Comparison of ENCODE assay signal across 21 cellular contexts in genomic region chr7:63008366-63008765, GRCh38.
DNase-seq lines count a peak whose midpoint lies in the region; ATAC-seq, FAIRE-seq and TF ChIP-seq lines count a peak whose summit lies in the region.
"Had no signal": no experiment of that assay in that cellular context is flagged by ENCODE, and none has a peak within 500 bp of the region (broad histone marks: within the 10 kb centered on the region; RNA-seq: fewer than 3 reads in every experiment).

No MANE protein-coding gene starts in this region.

- POLR2A ChIA-PET in SK-N-SH (lab: Yijun Ruan, JAX) = no interaction called here

- TF ChIP-seq EP300 in SK-N-SH (IDR thresholded peaks at IDR 0.05; ENCODE audit: borderline replicate concordance in 1 of 2, low read depth in 1 of 2, low read length in 1 of 2) = no peak

- no peak overlapping the region for H3K4me2 ChIP-seq in SK-N-SH
- no peak overlapping the region for H3K4me2 ChIP-seq in Loucy (ENCODE audit: low read depth, low read length, poor library complexity, severe bottlenecking)

- H3F3A ChIP-seq in SK-N-SH (replicated peaks; ENCODE audit: insufficient read depth) (no peaks in the 10 kb centered on the region), Loucy (ENCODE audit: low read depth) (no peaks in the 10 kb centered on the region)

- no peak overlapping the region for H3K9ac ChIP-seq in SK-N-SH
- H3K9ac ChIP-seq in Loucy (ENCODE audit: low read depth, low read length, poor library complexity, severe bottlenecking) = no peak overlapping the region

- no peak overlapping the region for H2AFZ ChIP-seq in SK-N-SH (ENCODE audit: low read depth)
- H2AFZ ChIP-seq in Loucy (ENCODE audit: low read length) = no peak overlapping the region

- H3K9me3 Mint-ChIP-seq in type B pancreatic cell = peaks cover 12% of the 10 kb centered on the region
- H3K9me3 Mint-ChIP-seq: activated naive CD4-positive, alpha-beta T cell treated with anti-CD3 and anti-CD28 coated beads, Interleukin-2, amount 50 U/mL, for 24 hours had no signal

- H3K36me3 Mint-ChIP-seq in type B pancreatic cell = peaks cover 3% of the 10 kb centered on the region
- H3K36me3 Mint-ChIP-seq: activated naive CD4-positive, alpha-beta T cell treated with anti-CD3 and anti-CD28 coated beads, Interleukin-2, amount 50 U/mL, for 24 hours had no signal

- no peak for ATAC-seq in SK-N-SH treated with all-trans-retinoic acid at 6 μM for 48 hours
- ATAC-seq: activated CD4-positive, CD25-positive, alpha-beta regulatory T cell treated with anti-CD3 and anti-CD28 coated beads, Interleukin-2, amount 50 U/mL, for 24 hours; right cardiac atrium had no signal

- TF ChIP-seq RAD21 in SK-N-SH (IDR thresholded peaks at IDR 0.05; ENCODE audit: low read length) = no peak

- H3K4me3 ChIP-seq in SK-N-SH (ENCODE audit: low read depth in 2 of 2, low read length in 1 of 2) (no peak overlapping the region), Loucy (ENCODE audit: low read length, poor library complexity, severe bottlenecking) (no peak overlapping the region), BE2C (ENCODE audit: low read depth, low read length) (no peak overlapping the region)
- H3K4me3 ChIP-seq: ascending aorta, SJSA1 had no signal

- 29% methylated on average over 2 of the region's 2 CpGs for WGBS in SK-N-SH (ENCODE audit: low lambda C conversion rate)

- no peak overlapping the region for H3K27ac Mint-ChIP-seq in type B pancreatic cell
- H3K27ac Mint-ChIP-seq: activated naive CD4-positive, alpha-beta T cell treated with anti-CD3 and anti-CD28 coated beads, Interleukin-2, amount 50 U/mL, for 24 hours; CD4-positive, alpha-beta T cell; naive B cell had no signal

- H4K20me1 ChIP-seq in SK-N-SH (ENCODE audit: insufficient read depth) = no peaks in the 10 kb centered on the region
- no peaks in the 10 kb centered on the region for H4K20me1 ChIP-seq in Loucy (ENCODE audit: insufficient read depth, low read length, poor library complexity, severe bottlenecking)

- H3K27me3 Mint-ChIP-seq in type B pancreatic cell = no peaks in the 10 kb centered on the region
- H3K27me3 Mint-ChIP-seq: activated naive CD4-positive, alpha-beta T cell treated with anti-CD3 and anti-CD28 coated beads, Interleukin-2, amount 50 U/mL, for 24 hours; CD4-positive, alpha-beta T cell; naive B cell had no signal

- H3K36me3 ChIP-seq in SK-N-SH (replicated peaks in 1 of 2; ENCODE audit: control insufficient read depth in 1 of 2, insufficient read depth in 2 of 2, low read length in 1 of 2) (no peaks in the 10 kb centered on the region), Loucy (ENCODE audit: insufficient read depth, low read length) (no peaks in the 10 kb centered on the region), BE2C (no peaks in the 10 kb centered on the region)
- H3K36me3 ChIP-seq: ascending aorta, SJSA1 had no signal

- no peak overlapping the region for H3K27ac ChIP-seq in SK-N-SH (ENCODE audit: low read depth in 2 of 2, low read length in 1 of 2)
- H3K27ac ChIP-seq: ascending aorta, SJSA1 had no signal

- H3K79me2 ChIP-seq in SK-N-SH (ENCODE audit: insufficient read depth) (no peaks in the 10 kb centered on the region), Loucy (ENCODE audit: insufficient read depth, low read length) (no peaks in the 10 kb centered on the region)

- H3K4me1 ChIP-seq in SK-N-SH (ENCODE audit: control insufficient read depth in 1 of 2, insufficient read depth in 2 of 2, low read depth in 1 of 2, low read length in 1 of 2) (no peaks in the 10 kb centered on the region), Loucy (ENCODE audit: insufficient read depth, low read length, poor library complexity, severe bottlenecking) (no peaks in the 10 kb centered on the region), BE2C (no peaks in the 10 kb centered on the region)
- H3K4me1 ChIP-seq: ascending aorta, SJSA1 had no signal

- CTCF ChIA-PET in SK-N-SH (lab: Yijun Ruan, JAX) = no interaction called here

- H3K4me3 Mint-ChIP-seq in type B pancreatic cell = no peak overlapping the region
- H3K4me3 Mint-ChIP-seq: activated naive CD4-positive, alpha-beta T cell treated with anti-CD3 and anti-CD28 coated beads, Interleukin-2, amount 50 U/mL, for 24 hours; CD4-positive, alpha-beta T cell; naive B cell had no signal

- H3K4me1 Mint-ChIP-seq in type B pancreatic cell (ENCODE audit: unreplicated experiment) = no peaks in the 10 kb centered on the region
- H3K4me1 Mint-ChIP-seq: activated naive CD4-positive, alpha-beta T cell treated with anti-CD3 and anti-CD28 coated beads, Interleukin-2, amount 50 U/mL, for 24 hours; naive B cell had no signal

- H3K27me3 ChIP-seq in SK-N-SH (ENCODE audit: insufficient read depth) (no peaks in the 10 kb centered on the region), Loucy (ENCODE audit: insufficient read depth, low read length, poor library complexity, severe bottlenecking) (no peaks in the 10 kb centered on the region), BE2C (no peaks in the 10 kb centered on the region)
- H3K27me3 ChIP-seq: ascending aorta, SJSA1 had no signal

- TF ChIP-seq CTCF in SK-N-SH (IDR thresholded peaks at IDR 0.05) (peak; percentile 46), Loucy (conservative IDR thresholded peaks at IDR 0.05; ENCODE audit: low read length) (peak; percentile 38; the same call in 1 of the 2 replicates), type B pancreatic cell (conservative IDR thresholded peaks at IDR 0.05) (peak; percentile 34), BE2C (IDR thresholded peaks at IDR 0.05; ENCODE audit: low read depth, low read length) (no peak)

- H3K9me2 ChIP-seq in SK-N-SH (no peaks in the 10 kb centered on the region), Loucy (replicated peaks; ENCODE audit: low read depth, low read length) (no peaks in the 10 kb centered on the region)

- DNase-seq in SK-N-SH (no peak), type B pancreatic cell (ENCODE audit: extremely low spot score, unreplicated experiment) (no peak), frontal cortex (ENCODE audit: low spot score in 2 of 2) (no peak), BE2C (no peak)
- no peak for DNase-seq in activated CD4-positive, alpha-beta T cell treated with anti-CD3 and anti-CD28 coated beads for 48 hours
- DNase-seq: ACHN; CD4-positive, alpha-beta T cell; cerebellar nuclear complex; effector CD8-positive, alpha-beta T cell; mesenchymal stem cell; naive B cell; NCI-H1417 treated with DMSO at 0.1 percent for 48 hours; NCI-H69; right cardiac atrium had no signal

- H3K9me3 ChIP-seq in SK-N-SH = 0 out of 2 replicates have a peak, but pooled peaks cover 6% of the 10 kb centered on the region
- H3K9me3 ChIP-seq in Loucy (ENCODE audit: insufficient read depth, low read depth, low read length) = no peaks in the 10 kb centered on the region
- no peaks in the 10 kb centered on the region; the same call in 1 of the 2 replicates for H3K9me3 ChIP-seq in BE2C
- H3K9me3 ChIP-seq: ascending aorta, SJSA1 had no signal

- FAIRE-seq in TTC549 (lab: Jason Lieb, UNC) = peak; percentile 46
- no peak for FAIRE-seq in frontal cortex (lab: Jason Lieb, UNC)

TF ChIP-seq in SK-N-SH, 30 proteins besides CTCF, POLR2A, EP300 and RAD21 (continues in another document):
- TF ChIP-seq, protein P1, sequence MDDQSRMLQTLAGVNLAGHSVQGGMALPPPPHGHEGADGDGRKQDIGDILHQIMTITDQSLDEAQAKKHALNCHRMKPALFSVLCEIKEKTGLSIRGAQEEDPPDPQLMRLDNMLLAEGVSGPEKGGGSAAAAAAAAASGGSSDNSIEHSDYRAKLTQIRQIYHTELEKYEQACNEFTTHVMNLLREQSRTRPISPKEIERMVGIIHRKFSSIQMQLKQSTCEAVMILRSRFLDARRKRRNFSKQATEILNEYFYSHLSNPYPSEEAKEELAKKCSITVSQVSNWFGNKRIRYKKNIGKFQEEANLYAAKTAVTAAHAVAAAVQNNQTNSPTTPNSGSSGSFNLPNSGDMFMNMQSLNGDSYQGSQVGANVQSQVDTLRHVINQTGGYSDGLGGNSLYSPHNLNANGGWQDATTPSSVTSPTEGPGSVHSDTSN (IDR thresholded peaks at IDR 0.05) = no peak
- no peak for TF ChIP-seq RCOR1 (IDR thresholded peaks at IDR 0.05; ENCODE audit: low read length)

TF ChIP-seq in SK-N-SH treated with all-trans-retinoic acid at 6 μM for 48 hours, 23 proteins besides CTCF, POLR2A, EP300 and RAD21 (continues in another document):
- no peak for TF ChIP-seq ARNTL (CRISPR knock-in tag; IDR thresholded peaks at IDR 0.05; ENCODE audit: borderline replicate concordance, low read depth)
- no peak for TF ChIP-seq CSRNP3 (CRISPR knock-in tag; IDR thresholded peaks at IDR 0.05)
- no peak for TF ChIP-seq BACH2 (CRISPR knock-in tag; IDR thresholded peaks at IDR 0.05; ENCODE audit: borderline replicate concordance)
- TF ChIP-seq ZFP30 (CRISPR knock-in tag; IDR thresholded peaks at IDR 0.05) = no peak
- TF ChIP-seq SNAI2 (CRISPR knock-in tag; IDR thresholded peaks at IDR 0.05) = no peak
- no peak for TF ChIP-seq ZNF565 (CRISPR knock-in tag; conservative IDR thresholded peaks at IDR 0.05; ENCODE audit: low read depth)
- no peak for TF ChIP-seq TOX (CRISPR knock-in tag; IDR thresholded peaks at IDR 0.05; ENCODE audit: borderline replicate concordance)
- TF ChIP-seq ZNF70 (CRISPR knock-in tag; IDR thresholded peaks at IDR 0.05) = no peak
- no peak for TF ChIP-seq OSR1 (CRISPR knock-in tag; IDR thresholded peaks at IDR 0.05)
- no peak for TF ChIP-seq CREB5 (CRISPR knock-in tag; IDR thresholded peaks at IDR 0.05; ENCODE audit: low read depth)
